ENCODE assay signal across 8 cellular contexts in the genomic region with DNA sequence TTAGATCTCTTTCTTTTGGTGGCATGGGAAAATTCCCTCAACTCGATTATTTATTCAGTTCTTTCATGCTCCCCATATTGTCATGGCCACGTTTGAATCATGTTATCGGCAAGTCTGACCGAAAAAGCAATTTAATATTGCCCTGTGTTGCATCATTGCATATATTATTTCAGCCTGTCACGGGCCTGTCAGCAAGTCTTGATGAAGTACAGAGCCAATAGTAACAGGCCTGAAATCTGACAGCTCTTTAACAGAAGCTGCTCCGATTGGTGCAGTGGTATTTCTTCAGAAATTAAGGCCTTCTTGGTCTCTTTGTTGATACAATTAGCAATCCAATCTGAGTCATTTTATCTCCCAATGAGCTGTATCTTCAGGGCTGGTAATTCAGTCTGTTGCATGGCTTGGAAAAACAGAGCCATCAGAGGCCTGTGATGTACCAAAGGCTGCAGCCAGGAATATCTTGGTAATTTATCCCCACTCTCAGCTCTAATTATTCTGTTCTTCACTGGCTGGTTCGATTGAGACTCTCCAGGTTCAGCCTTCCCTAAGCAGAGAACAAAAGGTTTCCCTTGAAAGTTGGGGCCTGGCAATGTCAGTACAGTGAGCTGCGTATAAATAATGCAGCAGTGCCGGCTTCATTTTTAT.
DNase-seq lines count a peak whose midpoint lies in the region; ATAC-seq and TF ChIP-seq lines count a peak whose summit lies in the region.

No MANE protein-coding gene starts in this region.

- H3K4me3 Mint-ChIP-seq in osteocyte (ENCODE audit: unreplicated experiment): no peak overlapping the region
- no peak overlapping the region for H3K4me3 Mint-ChIP-seq in natural killer cell treated with Interleukin-12 subunit alpha and Interleukin-12 subunit beta and Interleukin-15 and Interleukin-18, amount 100 ng/mL, for 72 hours

- H3K27ac Mint-ChIP-seq in osteocyte (ENCODE audit: unreplicated experiment): peak overlapping the region; percentile 56
- no peak overlapping the region for H3K27ac Mint-ChIP-seq in natural killer cell treated with Interleukin-12 subunit alpha and Interleukin-12 subunit beta and Interleukin-15 and Interleukin-18, amount 100 ng/mL, for 72 hours

- no peak for ATAC-seq in HG02623 (IDR thresholded peaks at IDR 0.05; ENCODE audit: unreplicated experiment)
- no peak for ATAC-seq in natural killer cell treated with Interleukin-12 subunit alpha and Interleukin-12 subunit beta and Interleukin-15 and Interleukin-18, amount 100 ng/mL, for 72 hours
- ATAC-seq in HG02938 (IDR thresholded peaks at IDR 0.05; ENCODE audit: unreplicated experiment): no peak

- no peak for TF ChIP-seq CTCF in osteocyte (IDR thresholded peaks at IDR 0.05)

- H3K9me3 Mint-ChIP-seq in osteocyte (ENCODE audit: unreplicated experiment): peaks cover 4% of the 10 kb centered on the region
- no peaks in the 10 kb centered on the region for H3K9me3 Mint-ChIP-seq in natural killer cell treated with Interleukin-12 subunit alpha and Interleukin-12 subunit beta and Interleukin-15 and Interleukin-18, amount 100 ng/mL, for 72 hours

- DNase-seq in Caki2 (ENCODE audit: low read depth): peak; percentile 50
- DNase-seq in RKO (ENCODE audit: low spot score): peak; percentile 3
- peak; percentile 89 for DNase-seq in fibroblast of the conjunctiva (ENCODE audit: low read depth)
- no peak for DNase-seq in osteocyte (ENCODE audit: extremely low spot score, unreplicated experiment)
- DNase-seq in HuH-7 (ENCODE audit: low spot score): no peak
- DNase-seq in natural killer cell treated with Interleukin-12 subunit alpha and Interleukin-12 subunit beta and Interleukin-15 and Interleukin-18, amount 100 ng/mL, for 72 hours (ENCODE audit: low spot score): no peak

- H3K27me3 Mint-ChIP-seq in osteocyte (ENCODE audit: unreplicated experiment): no peaks in the 10 kb centered on the region
- H3K27me3 Mint-ChIP-seq in natural killer cell treated with Interleukin-12 subunit alpha and Interleukin-12 subunit beta and Interleukin-15 and Interleukin-18, amount 100 ng/mL, for 72 hours: no peaks in the 10 kb centered on the region

- H3K4me1 Mint-ChIP-seq in osteocyte (ENCODE audit: unreplicated experiment): peaks cover 23% of the 10 kb centered on the region
- H3K4me1 Mint-ChIP-seq in natural killer cell treated with Interleukin-12 subunit alpha and Interleukin-12 subunit beta and Interleukin-15 and Interleukin-18, amount 100 ng/mL, for 72 hours (ENCODE audit: low read depth in 2 of 2): peaks cover 0 to 2% of the 10 kb centered on the region in 2 donors

- H3K36me3 Mint-ChIP-seq in osteocyte (ENCODE audit: unreplicated experiment): no peaks in the 10 kb centered on the region
- H3K36me3 Mint-ChIP-seq in natural killer cell treated with Interleukin-12 subunit alpha and Interleukin-12 subunit beta and Interleukin-15 and Interleukin-18, amount 100 ng/mL, for 72 hours: no peaks in the 10 kb centered on the region

- in situ Hi-C loops in Caki2 (cut with HindIII; ENCODE audit: low pct_unique_long_range_greater_than_20kb, low sequenced_read_pairs): no loop called here

Comparison
In these comparisons a context has a peak if more than half of its experiments do, and no peak if none do; other contexts are left out.
1. DNase-seq: peak in Caki2 (single experiment), RKO (single experiment) and fibroblast of the conjunctiva (single experiment); none in osteocyte (single experiment), HuH-7 (single experiment) and natural killer cell treated with Interleukin-12 subunit alpha and Interleukin-12 subunit beta and Interleukin-15 and Interleukin-18, amount 100 ng/mL, for 72 hours (single experiment).